1 cellular context compared by ENCODE assay signal in genomic region chr12:45729233-45730115, GRCh38.
TF ChIP-seq lines count a peak whose summit lies in the region.

ARID2 (plus strand) TSS chr12:45729706; CDS start chr12:45729837, 131 bp downstream.

TF ChIP-seq in HepG2, 621 proteins besides CTCF, POLR2A, EP300 and RAD21 (continued from another document and continues in another):
- TF ChIP-seq, protein P1, sequence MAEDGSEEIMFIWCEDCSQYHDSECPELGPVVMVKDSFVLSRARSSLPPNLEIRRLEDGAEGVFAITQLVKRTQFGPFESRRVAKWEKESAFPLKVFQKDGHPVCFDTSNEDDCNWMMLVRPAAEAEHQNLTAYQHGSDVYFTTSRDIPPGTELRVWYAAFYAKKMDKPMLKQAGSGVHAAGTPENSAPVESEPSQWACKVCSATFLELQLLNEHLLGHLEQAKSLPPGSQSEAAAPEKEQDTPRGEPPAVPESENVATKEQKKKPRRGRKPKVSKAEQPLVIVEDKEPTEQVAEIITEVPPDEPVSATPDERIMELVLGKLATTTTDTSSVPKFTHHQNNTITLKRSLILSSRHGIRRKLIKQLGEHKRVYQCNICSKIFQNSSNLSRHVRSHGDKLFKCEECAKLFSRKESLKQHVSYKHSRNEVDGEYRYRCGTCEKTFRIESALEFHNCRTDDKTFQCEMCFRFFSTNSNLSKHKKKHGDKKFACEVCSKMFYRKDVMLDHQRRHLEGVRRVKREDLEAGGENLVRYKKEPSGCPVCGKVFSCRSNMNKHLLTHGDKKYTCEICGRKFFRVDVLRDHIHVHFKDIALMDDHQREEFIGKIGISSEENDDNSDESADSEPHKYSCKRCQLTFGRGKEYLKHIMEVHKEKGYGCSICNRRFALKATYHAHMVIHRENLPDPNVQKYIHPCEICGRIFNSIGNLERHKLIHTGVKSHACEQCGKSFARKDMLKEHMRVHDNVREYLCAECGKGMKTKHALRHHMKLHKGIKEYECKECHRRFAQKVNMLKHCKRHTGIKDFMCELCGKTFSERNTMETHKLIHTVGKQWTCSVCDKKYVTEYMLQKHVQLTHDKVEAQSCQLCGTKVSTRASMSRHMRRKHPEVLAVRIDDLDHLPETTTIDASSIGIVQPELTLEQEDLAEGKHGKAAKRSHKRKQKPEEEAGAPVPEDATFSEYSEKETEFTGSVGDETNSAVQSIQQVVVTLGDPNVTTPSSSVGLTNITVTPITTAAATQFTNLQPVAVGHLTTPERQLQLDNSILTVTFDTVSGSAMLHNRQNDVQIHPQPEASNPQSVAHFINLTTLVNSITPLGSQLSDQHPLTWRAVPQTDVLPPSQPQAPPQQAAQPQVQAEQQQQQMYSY (CRISPR knock-in tag; IDR thresholded peaks at IDR 0.05) = no peak
- TF ChIP-seq ATM (IDR thresholded peaks at IDR 0.05; ENCODE audit: borderline replicate concordance) (no peak), ZNF605 (CRISPR knock-in tag; IDR thresholded peaks at IDR 0.05) (0 out of 2 replicates have a peak, but pooled peaks have one; percentile 12), ZFP82 (CRISPR knock-in tag; IDR thresholded peaks at IDR 0.05; ENCODE audit: borderline replicate concordance) (peak; percentile 9; the same call in 1 of the 2 replicates), RARG (CRISPR knock-in tag; IDR thresholded peaks at IDR 0.05; ENCODE audit: low read depth) (no peak), ZBTB8A (CRISPR knock-in tag; IDR thresholded peaks at IDR 0.05; ENCODE audit: borderline replicate concordance, low read depth) (no peak), JUN (CRISPR knock-in tag; IDR thresholded peaks at IDR 0.05) (no peak), MLLT10 (CRISPR knock-in tag; IDR thresholded peaks at IDR 0.05) (no peak), SP5 (CRISPR knock-in tag; IDR thresholded peaks at IDR 0.05; ENCODE audit: borderline replicate concordance, low read depth) (no peak), ZNF747 (CRISPR knock-in tag; IDR thresholded peaks at IDR 0.05; ENCODE audit: borderline replicate concordance) (no peak), ZKSCAN8 (CRISPR knock-in tag; IDR thresholded peaks at IDR 0.05; ENCODE audit: borderline replicate concordance) (no peak), NCOR1 (IDR thresholded peaks at IDR 0.05; ENCODE audit: borderline replicate concordance, low read length) (no peak), HMGXB4 (CRISPR knock-in tag; IDR thresholded peaks at IDR 0.05; ENCODE audit: borderline replicate concordance in 1 of 2, low read depth in 1 of 2) (peak; percentile 5 to 55; a peak in 2 of 4 replicates), ZNF292 (CRISPR knock-in tag; IDR thresholded peaks at IDR 0.05; ENCODE audit: borderline replicate concordance, low read depth) (no peak), HOXA7 (CRISPR knock-in tag; IDR thresholded peaks at IDR 0.05) (no peak), ZNF775 (CRISPR knock-in tag; IDR thresholded peaks at IDR 0.05; ENCODE audit: borderline replicate concordance) (no peak), RBFOX2 (IDR thresholded peaks at IDR 0.05; ENCODE audit: low read depth, low read length) (peak; percentile 64), ZNF180 (CRISPR knock-in tag; IDR thresholded peaks at IDR 0.05; ENCODE audit: borderline replicate concordance, low read depth) (no peak), KAT8 (CRISPR knock-in tag; IDR thresholded peaks at IDR 0.05) (no peak), XRCC5 (optimal IDR thresholded peaks at IDR 0.05; ENCODE audit: low read length) (no peak), ZNF317 (CRISPR knock-in tag; IDR thresholded peaks at IDR 0.05) (no peak), SIN3B (IDR thresholded peaks at IDR 0.05; ENCODE audit: low read length) (no peak), ZNF496 (CRISPR knock-in tag; IDR thresholded peaks at IDR 0.05; ENCODE audit: insufficient replicate concordance) (no peak), BORCS8-MEF2B (CRISPR knock-in tag; IDR thresholded peaks at IDR 0.05) (no peak), ZNF878 (CRISPR knock-in tag; IDR thresholded peaks at IDR 0.05) (no peak), ZNF768 (CRISPR knock-in tag; IDR thresholded peaks at IDR 0.05) (no peak), SNRNP70 (IDR thresholded peaks at IDR 0.05; ENCODE audit: low read depth, low read length) (no peak), RNF2 (conservative IDR thresholded peaks at IDR 0.05; ENCODE audit: low read depth) (no peak), KDM6A (CRISPR knock-in tag; IDR thresholded peaks at IDR 0.05; ENCODE audit: low read depth) (no peak), ZNF383 (CRISPR knock-in tag; IDR thresholded peaks at IDR 0.05; ENCODE audit: borderline replicate concordance) (no peak), AGO1 (IDR thresholded peaks at IDR 0.05; ENCODE audit: low read depth, low read length, poor library complexity, severe bottlenecking) (no peak), TP53 (CRISPR knock-in tag; conservative IDR thresholded peaks at IDR 0.05) (no peak), YEATS4 (CRISPR knock-in tag; IDR thresholded peaks at IDR 0.05; ENCODE audit: borderline replicate concordance) (0 out of 2 replicates have a peak, but pooled peaks have one; percentile 3), KAT2B (IDR thresholded peaks at IDR 0.05; ENCODE audit: borderline replicate concordance, low read depth, low read length) (no peak), ZNF619 (CRISPR knock-in tag; IDR thresholded peaks at IDR 0.05) (no peak), ASH2L (IDR thresholded peaks at IDR 0.05; ENCODE audit: insufficient read length, low read depth, low read length) (no peak), ZNF580 (CRISPR knock-in tag; IDR thresholded peaks at IDR 0.05; ENCODE audit: borderline replicate concordance, low read depth) (no peak), YEATS2 (CRISPR knock-in tag; IDR thresholded peaks at IDR 0.05; ENCODE audit: borderline replicate concordance) (no peak), ZNF350 (CRISPR knock-in tag; IDR thresholded peaks at IDR 0.05; ENCODE audit: borderline replicate concordance, low read depth) (no peak)
- TF ChIP-seq, protein P2, sequence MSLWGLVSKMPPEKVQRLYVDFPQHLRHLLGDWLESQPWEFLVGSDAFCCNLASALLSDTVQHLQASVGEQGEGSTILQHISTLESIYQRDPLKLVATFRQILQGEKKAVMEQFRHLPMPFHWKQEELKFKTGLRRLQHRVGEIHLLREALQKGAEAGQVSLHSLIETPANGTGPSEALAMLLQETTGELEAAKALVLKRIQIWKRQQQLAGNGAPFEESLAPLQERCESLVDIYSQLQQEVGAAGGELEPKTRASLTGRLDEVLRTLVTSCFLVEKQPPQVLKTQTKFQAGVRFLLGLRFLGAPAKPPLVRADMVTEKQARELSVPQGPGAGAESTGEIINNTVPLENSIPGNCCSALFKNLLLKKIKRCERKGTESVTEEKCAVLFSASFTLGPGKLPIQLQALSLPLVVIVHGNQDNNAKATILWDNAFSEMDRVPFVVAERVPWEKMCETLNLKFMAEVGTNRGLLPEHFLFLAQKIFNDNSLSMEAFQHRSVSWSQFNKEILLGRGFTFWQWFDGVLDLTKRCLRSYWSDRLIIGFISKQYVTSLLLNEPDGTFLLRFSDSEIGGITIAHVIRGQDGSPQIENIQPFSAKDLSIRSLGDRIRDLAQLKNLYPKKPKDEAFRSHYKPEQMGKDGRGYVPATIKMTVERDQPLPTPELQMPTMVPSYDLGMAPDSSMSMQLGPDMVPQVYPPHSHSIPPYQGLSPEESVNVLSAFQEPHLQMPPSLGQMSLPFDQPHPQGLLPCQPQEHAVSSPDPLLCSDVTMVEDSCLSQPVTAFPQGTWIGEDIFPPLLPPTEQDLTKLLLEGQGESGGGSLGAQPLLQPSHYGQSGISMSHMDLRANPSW (CRISPR knock-in tag; IDR thresholded peaks at IDR 0.05; ENCODE audit: borderline replicate concordance) = no peak
- TF ChIP-seq, protein P3, sequence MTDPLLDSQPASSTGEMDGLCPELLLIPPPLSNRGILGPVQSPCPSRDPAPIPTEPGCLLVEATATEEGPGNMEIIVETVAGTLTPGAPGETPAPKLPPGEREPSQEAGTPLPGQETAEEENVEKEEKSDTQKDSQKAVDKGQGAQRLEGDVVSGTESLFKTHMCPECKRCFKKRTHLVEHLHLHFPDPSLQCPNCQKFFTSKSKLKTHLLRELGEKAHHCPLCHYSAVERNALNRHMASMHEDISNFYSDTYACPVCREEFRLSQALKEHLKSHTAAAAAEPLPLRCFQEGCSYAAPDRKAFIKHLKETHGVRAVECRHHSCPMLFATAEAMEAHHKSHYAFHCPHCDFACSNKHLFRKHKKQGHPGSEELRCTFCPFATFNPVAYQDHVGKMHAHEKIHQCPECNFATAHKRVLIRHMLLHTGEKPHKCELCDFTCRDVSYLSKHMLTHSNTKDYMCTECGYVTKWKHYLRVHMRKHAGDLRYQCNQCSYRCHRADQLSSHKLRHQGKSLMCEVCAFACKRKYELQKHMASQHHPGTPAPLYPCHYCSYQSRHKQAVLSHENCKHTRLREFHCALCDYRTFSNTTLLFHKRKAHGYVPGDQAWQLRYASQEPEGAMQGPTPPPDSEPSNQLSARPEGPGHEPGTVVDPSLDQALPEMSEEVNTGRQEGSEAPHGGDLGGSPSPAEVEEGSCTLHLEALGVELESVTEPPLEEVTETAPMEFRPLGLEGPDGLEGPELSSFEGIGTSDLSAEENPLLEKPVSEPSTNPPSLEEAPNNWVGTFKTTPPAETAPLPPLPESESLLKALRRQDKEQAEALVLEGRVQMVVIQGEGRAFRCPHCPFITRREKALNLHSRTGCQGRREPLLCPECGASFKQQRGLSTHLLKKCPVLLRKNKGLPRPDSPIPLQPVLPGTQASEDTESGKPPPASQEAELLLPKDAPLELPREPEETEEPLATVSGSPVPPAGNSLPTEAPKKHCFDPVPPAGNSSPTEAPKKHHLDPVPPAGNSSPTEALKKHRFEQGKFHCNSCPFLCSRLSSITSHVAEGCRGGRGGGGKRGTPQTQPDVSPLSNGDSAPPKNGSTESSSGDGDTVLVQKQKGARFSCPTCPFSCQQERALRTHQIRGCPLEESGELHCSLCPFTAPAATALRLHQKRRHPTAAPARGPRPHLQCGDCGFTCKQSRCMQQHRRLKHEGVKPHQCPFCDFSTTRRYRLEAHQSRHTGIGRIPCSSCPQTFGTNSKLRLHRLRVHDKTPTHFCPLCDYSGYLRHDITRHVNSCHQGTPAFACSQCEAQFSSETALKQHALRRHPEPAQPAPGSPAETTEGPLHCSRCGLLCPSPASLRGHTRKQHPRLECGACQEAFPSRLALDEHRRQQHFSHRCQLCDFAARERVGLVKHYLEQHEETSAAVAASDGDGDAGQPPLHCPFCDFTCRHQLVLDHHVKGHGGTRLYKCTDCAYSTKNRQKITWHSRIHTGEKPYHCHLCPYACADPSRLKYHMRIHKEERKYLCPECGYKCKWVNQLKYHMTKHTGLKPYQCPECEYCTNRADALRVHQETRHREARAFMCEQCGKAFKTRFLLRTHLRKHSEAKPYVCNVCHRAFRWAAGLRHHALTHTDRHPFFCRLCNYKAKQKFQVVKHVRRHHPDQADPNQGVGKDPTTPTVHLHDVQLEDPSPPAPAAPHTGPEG (CRISPR knock-in tag; IDR thresholded peaks at IDR 0.05) = no peak
- TF ChIP-seq, protein P4, sequence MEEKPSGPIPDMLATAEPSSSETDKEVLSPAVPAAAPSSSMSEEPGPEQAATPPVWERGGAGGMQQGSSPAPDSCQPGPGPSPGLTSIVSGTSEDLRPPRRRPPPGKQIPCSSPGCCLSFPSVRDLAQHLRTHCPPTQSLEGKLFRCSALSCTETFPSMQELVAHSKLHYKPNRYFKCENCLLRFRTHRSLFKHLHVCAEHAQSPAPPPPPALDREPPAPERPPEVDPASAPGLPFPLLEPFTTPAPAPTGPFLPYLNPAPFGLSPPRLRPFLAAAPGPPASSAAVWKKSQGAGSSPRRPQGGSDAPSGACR (CRISPR knock-in tag; IDR thresholded peaks at IDR 0.05) = no peak
- TF ChIP-seq, protein P5, sequence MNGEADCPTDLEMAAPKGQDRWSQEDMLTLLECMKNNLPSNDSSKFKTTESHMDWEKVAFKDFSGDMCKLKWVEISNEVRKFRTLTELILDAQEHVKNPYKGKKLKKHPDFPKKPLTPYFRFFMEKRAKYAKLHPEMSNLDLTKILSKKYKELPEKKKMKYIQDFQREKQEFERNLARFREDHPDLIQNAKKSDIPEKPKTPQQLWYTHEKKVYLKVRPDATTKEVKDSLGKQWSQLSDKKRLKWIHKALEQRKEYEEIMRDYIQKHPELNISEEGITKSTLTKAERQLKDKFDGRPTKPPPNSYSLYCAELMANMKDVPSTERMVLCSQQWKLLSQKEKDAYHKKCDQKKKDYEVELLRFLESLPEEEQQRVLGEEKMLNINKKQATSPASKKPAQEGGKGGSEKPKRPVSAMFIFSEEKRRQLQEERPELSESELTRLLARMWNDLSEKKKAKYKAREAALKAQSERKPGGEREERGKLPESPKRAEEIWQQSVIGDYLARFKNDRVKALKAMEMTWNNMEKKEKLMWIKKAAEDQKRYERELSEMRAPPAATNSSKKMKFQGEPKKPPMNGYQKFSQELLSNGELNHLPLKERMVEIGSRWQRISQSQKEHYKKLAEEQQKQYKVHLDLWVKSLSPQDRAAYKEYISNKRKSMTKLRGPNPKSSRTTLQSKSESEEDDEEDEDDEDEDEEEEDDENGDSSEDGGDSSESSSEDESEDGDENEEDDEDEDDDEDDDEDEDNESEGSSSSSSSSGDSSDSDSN (CRISPR knock-in tag; IDR thresholded peaks at IDR 0.05) = peak; percentile 34; the same call in 1 of the 2 replicates
- TF ChIP-seq, protein P6, sequence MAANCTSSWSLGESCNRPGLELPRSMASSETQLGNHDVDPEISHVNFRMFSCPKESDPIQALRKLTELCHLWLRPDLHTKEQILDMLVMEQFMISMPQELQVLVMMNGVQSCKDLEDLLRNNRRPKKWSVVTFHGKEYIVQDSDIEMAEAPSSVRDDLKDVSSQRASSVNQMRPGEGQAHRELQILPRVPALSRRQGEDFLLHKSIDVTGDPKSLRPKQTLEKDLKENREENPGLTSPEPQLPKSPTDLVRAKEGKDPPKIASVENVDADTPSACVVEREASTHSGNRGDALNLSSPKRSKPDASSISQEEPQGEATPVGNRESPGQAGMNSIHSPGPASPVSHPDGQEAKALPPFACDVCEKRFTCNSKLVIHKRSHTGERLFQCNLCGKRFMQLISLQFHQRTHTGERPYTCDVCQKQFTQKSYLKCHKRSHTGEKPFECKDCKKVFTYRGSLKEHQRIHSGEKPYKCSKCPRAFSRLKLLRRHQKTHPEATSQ (CRISPR knock-in tag; IDR thresholded peaks at IDR 0.05; ENCODE audit: borderline replicate concordance) = no peak
- TF ChIP-seq, protein P7, sequence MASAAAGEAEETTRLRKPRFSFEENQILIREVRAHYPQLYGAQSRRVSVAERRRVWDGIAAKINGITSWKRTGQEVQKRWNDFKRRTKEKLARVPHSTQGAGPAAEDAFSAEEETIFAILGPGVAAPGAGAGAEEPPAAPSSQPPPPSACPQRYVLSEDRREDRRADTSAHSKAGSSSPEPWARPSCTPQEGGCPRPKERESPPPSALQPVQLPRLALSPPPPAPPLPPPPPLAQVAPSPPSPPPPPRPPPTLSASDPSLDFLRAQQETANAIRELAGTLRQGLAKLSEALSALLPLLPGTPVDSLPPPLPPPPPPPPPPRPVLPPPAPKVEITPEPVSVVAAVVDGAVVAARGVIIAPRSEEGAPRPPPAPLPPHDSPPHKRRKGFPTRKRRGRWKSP (CRISPR knock-in tag; IDR thresholded peaks at IDR 0.05) = no peak
